In genomic region chr5:179549973-179550510, GRCh38 we compare ENCODE assay signal across 8 cellular contexts. TPM values are rescaled to one million over a fixed set of nuclear protein-coding genes. Genes with fewer than 3 reads are reported as not detected.
A peak's percentile ranks its signal among the peaks of the same experiment; 100 is the strongest.
DNase-seq lines count a peak whose midpoint lies in the region; ATAC-seq and TF ChIP-seq lines count a peak whose summit lies in the region.

No MANE protein-coding gene starts in this region.

- no peak for TF ChIP-seq CTCF in HFFc6 (IDR thresholded peaks at IDR 0.05)
- no peak for TF ChIP-seq CTCF in glutamatergic neuron (IDR thresholded peaks at IDR 0.05; ENCODE audit: partially characterized antibody, unreplicated experiment)
- TF ChIP-seq CTCF in progenitor cell of endocrine pancreas (IDR thresholded peaks at IDR 0.05; ENCODE audit: unreplicated experiment) = no peak

- peak; percentile 26 for ATAC-seq in GM18505 (IDR thresholded peaks at IDR 0.05; ENCODE audit: unreplicated experiment)

- no peak for TF ChIP-seq POLR2A in GM18505 (IDR thresholded peaks at IDR 0.05; ENCODE audit: borderline replicate concordance, extremely low read depth, insufficient read depth, insufficient read length)

- peak overlapping the region; percentile 94 for H3K4me3 Mint-ChIP-seq in HFFc6
- peak overlapping the region; percentile 88 for H3K4me3 Mint-ChIP-seq in glutamatergic neuron (ENCODE audit: unreplicated experiment)
- peak overlapping the region; percentile 91 for H3K4me3 Mint-ChIP-seq in progenitor cell of endocrine pancreas (ENCODE audit: low read depth)

- H3K36me3 Mint-ChIP-seq in HFFc6 (ENCODE audit: low read depth) (peaks cover 7% of the 10 kb centered on the region), glutamatergic neuron (ENCODE audit: unreplicated experiment) (no peaks in the 10 kb centered on the region), progenitor cell of endocrine pancreas (ENCODE audit: insufficient read depth) (peaks cover 5% of the 10 kb centered on the region)

- H3K27me3 Mint-ChIP-seq in HFFc6 (ENCODE audit: insufficient read depth) = peaks cover 5% of the 10 kb centered on the region; the same call in 1 of the 2 replicates
- peaks cover 6% of the 10 kb centered on the region for H3K27me3 Mint-ChIP-seq in glutamatergic neuron (ENCODE audit: unreplicated experiment)
- no peaks in the 10 kb centered on the region for H3K27me3 Mint-ChIP-seq in progenitor cell of endocrine pancreas

- DNase-seq in HFFc6 (no peak), NCI-H1694 (lab: John Stamatoyannopoulos, UW) (peak; percentile 16), glutamatergic neuron (no peak), progenitor cell of endocrine pancreas (ENCODE audit: low spot score, unreplicated experiment) (peak; percentile 18), iPS-NIHi7 (ENCODE audit: extremely low spot score) (no peak), GOT3 (lab: John Stamatoyannopoulos, UW) (no peak)
- peak; percentile 35 for DNase-seq in activated T-helper 9 cell treated with anti-CD3 and anti-CD28 coated beads, Interleukin-2, amount 50 U/mL, for 16 hours (ENCODE audit: low read depth)

- H3K27ac Mint-ChIP-seq in HFFc6 (peak overlapping the region; percentile 99), glutamatergic neuron (ENCODE audit: unreplicated experiment) (peak overlapping the region; percentile 96), progenitor cell of endocrine pancreas (peak overlapping the region; percentile 96)

- H3K4me1 Mint-ChIP-seq in HFFc6 (ENCODE audit: low read depth) (peaks cover 34% of the 10 kb centered on the region), glutamatergic neuron (ENCODE audit: low read depth, unreplicated experiment) (peaks cover 9% of the 10 kb centered on the region), progenitor cell of endocrine pancreas (ENCODE audit: low read depth) (peaks cover 10% of the 10 kb centered on the region)

- H3K9me3 Mint-ChIP-seq in HFFc6 (no peaks in the 10 kb centered on the region), glutamatergic neuron (ENCODE audit: unreplicated experiment) (peaks cover 3% of the 10 kb centered on the region), progenitor cell of endocrine pancreas (ENCODE audit: low read depth) (no peaks in the 10 kb centered on the region)

RNA-seq across cellular contexts. Expression of gene RUFY1, which starts 0.3 kb away (rescaled TPM):
- 10 to 100 TPM; 34.3 to 37.2 (median 36.0) TPM for total RNA-seq in HFFc6 (2021; fragmentation: NEBNext Ultra II Directional; extraction: Animal tissue kit (Norgen Biotek cat#: 25700))
- total RNA-seq in glutamatergic neuron (ENCODE audit: unreplicated experiment) (30.4 TPM), progenitor cell of endocrine pancreas (69.1 and 71.2 TPM in 2 replicates)

Comparison
In these comparisons a context has a peak if more than half of its experiments do, and no peak if none do; other contexts are left out.
1. DNase-seq: peak in NCI-H1694 (single experiment), activated T-helper 9 cell treated with anti-CD3 and anti-CD28 coated beads, Interleukin-2, amount 50 U/mL, for 16 hours (single experiment) and progenitor cell of endocrine pancreas (single experiment); none in HFFc6 (single experiment), glutamatergic neuron (single experiment), iPS-NIHi7 (single experiment) and GOT3 (single experiment).
2. Peak in every context shown above with its lines, with median percentiles within 50 percentile points of each other: H3K27ac Mint-ChIP-seq and H3K4me3 Mint-ChIP-seq.